ENCODE assay signal across 1 cellular context in genomic region chr19:18304496-18305312, GRCh38.
A peak's percentile ranks its signal among the peaks of the same experiment; 100 is the strongest.
TF ChIP-seq lines count a peak whose summit lies in the region.

No MANE protein-coding gene starts in this region.

TF ChIP-seq in HepG2, 621 proteins besides CTCF, POLR2A, EP300 and RAD21 (continued from another document and continues in another):
- TF ChIP-seq TRAFD1 (CRISPR knock-in tag; IDR thresholded peaks at IDR 0.05; ENCODE audit: borderline replicate concordance) (no peak), RARA (CRISPR knock-in tag; IDR thresholded peaks at IDR 0.05) (peak; percentile 55), MZF1 (CRISPR knock-in tag; IDR thresholded peaks at IDR 0.05; ENCODE audit: borderline replicate concordance) (no peak), ZMYM3 (CRISPR knock-in tag; IDR thresholded peaks at IDR 0.05) (peak; percentile 91), ZNF501 (CRISPR knock-in tag; IDR thresholded peaks at IDR 0.05) (peak; percentile 58), ZNF17 (CRISPR knock-in tag; IDR thresholded peaks at IDR 0.05) (no peak), SRY (CRISPR knock-in tag; IDR thresholded peaks at IDR 0.05) (no peak), FOXM1 (CRISPR knock-in tag; IDR thresholded peaks at IDR 0.05) (no peak), FOXA1 (IDR thresholded peaks at IDR 0.05) (no peak), FOXA1 (CRISPR knock-in tag; IDR thresholded peaks at IDR 0.05) (no peak), ZBTB3 (CRISPR knock-in tag; IDR thresholded peaks at IDR 0.05; ENCODE audit: borderline replicate concordance, low read depth) (peak; percentile 56; the same call in 1 of the 2 replicates), CEBPZ (IDR thresholded peaks at IDR 0.05; ENCODE audit: low read length) (no peak), ZNF207 (IDR thresholded peaks at IDR 0.05; ENCODE audit: borderline replicate concordance) (no peak), ZNF776 (CRISPR knock-in tag; IDR thresholded peaks at IDR 0.05) (no peak), MED8 (CRISPR knock-in tag; IDR thresholded peaks at IDR 0.05; ENCODE audit: insufficient replicate concordance) (no peak), ZNF569 (CRISPR knock-in tag; IDR thresholded peaks at IDR 0.05; ENCODE audit: borderline replicate concordance) (no peak), AKNA (CRISPR knock-in tag; IDR thresholded peaks at IDR 0.05; ENCODE audit: borderline replicate concordance) (no peak), HNRNPLL (IDR thresholded peaks at IDR 0.05; ENCODE audit: low read depth, low read length, poor library complexity, severe bottlenecking) (peak; percentile 56), RNF2 (conservative IDR thresholded peaks at IDR 0.05; ENCODE audit: low read depth) (no peak), SMC3 (IDR thresholded peaks at IDR 0.05; ENCODE audit: low read length) (no peak), EEA1 (CRISPR knock-in tag; IDR thresholded peaks at IDR 0.05; ENCODE audit: borderline replicate concordance) (no peak), HNF4A (CRISPR knock-in tag; IDR thresholded peaks at IDR 0.05) (peak; percentile 20; the same call in 1 of the 2 replicates), SMAD9 (CRISPR knock-in tag; IDR thresholded peaks at IDR 0.05) (peak; percentile 31; the same call in 1 of the 2 replicates), KIAA2018 (CRISPR knock-in tag; IDR thresholded peaks at IDR 0.05; ENCODE audit: borderline replicate concordance) (no peak), TARDBP (CRISPR knock-in tag; IDR thresholded peaks at IDR 0.05) (peak; percentile 79; the same call in 1 of the 2 replicates), LBX2 (CRISPR knock-in tag; IDR thresholded peaks at IDR 0.05; ENCODE audit: borderline replicate concordance) (no peak), ZNF891 (CRISPR knock-in tag; IDR thresholded peaks at IDR 0.05) (no peak), ZNF670 (CRISPR knock-in tag; IDR thresholded peaks at IDR 0.05; ENCODE audit: borderline replicate concordance) (peak; percentile 98)
- TF ChIP-seq, protein P1, sequence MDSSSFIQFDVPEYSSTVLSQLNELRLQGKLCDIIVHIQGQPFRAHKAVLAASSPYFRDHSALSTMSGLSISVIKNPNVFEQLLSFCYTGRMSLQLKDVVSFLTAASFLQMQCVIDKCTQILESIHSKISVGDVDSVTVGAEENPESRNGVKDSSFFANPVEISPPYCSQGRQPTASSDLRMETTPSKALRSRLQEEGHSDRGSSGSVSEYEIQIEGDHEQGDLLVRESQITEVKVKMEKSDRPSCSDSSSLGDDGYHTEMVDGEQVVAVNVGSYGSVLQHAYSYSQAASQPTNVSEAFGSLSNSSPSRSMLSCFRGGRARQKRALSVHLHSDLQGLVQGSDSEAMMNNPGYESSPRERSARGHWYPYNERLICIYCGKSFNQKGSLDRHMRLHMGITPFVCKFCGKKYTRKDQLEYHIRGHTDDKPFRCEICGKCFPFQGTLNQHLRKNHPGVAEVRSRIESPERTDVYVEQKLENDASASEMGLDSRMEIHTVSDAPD (CRISPR knock-in tag; IDR thresholded peaks at IDR 0.05), result no peak
- TF ChIP-seq, protein P2, sequence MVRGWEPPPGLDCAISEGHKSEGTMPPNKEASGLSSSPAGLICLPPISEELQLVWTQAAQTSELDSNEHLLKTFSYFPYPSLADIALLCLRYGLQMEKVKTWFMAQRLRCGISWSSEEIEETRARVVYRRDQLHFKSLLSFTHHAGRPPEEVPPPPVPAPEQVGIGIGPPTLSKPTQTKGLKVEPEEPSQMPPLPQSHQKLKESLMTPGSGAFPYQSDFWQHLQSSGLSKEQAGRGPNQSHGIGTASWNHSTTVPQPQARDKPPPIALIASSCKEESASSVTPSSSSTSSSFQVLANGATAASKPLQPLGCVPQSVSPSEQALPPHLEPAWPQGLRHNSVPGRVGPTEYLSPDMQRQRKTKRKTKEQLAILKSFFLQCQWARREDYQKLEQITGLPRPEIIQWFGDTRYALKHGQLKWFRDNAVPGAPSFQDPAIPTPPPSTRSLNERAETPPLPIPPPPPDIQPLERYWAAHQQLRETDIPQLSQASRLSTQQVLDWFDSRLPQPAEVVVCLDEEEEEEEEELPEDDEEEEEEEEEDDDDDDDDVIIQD (CRISPR knock-in tag; IDR thresholded peaks at IDR 0.05; ENCODE audit: low read depth), result no peak
- TF ChIP-seq, protein P3, sequence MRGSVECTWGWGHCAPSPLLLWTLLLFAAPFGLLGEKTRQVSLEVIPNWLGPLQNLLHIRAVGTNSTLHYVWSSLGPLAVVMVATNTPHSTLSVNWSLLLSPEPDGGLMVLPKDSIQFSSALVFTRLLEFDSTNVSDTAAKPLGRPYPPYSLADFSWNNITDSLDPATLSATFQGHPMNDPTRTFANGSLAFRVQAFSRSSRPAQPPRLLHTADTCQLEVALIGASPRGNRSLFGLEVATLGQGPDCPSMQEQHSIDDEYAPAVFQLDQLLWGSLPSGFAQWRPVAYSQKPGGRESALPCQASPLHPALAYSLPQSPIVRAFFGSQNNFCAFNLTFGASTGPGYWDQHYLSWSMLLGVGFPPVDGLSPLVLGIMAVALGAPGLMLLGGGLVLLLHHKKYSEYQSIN (CRISPR knock-in tag; IDR thresholded peaks at IDR 0.05; ENCODE audit: borderline replicate concordance), result no peak
- TF ChIP-seq, protein P4, sequence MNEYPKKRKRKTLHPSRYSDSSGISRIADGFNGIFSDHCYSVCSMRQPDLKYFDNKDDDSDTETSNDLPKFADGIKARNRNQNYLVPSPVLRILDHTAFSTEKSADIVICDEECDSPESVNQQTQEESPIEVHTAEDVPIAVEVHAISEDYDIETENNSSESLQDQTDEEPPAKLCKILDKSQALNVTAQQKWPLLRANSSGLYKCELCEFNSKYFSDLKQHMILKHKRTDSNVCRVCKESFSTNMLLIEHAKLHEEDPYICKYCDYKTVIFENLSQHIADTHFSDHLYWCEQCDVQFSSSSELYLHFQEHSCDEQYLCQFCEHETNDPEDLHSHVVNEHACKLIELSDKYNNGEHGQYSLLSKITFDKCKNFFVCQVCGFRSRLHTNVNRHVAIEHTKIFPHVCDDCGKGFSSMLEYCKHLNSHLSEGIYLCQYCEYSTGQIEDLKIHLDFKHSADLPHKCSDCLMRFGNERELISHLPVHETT (CRISPR knock-in tag; conservative IDR thresholded peaks at IDR 0.05), result peak; percentile 24; the same call in 1 of the 2 replicates
